ENCODE assay signal across 8 cellular contexts in genomic region chr1:24186993-24187790, GRCh38. TPM values are rescaled to one million over a fixed set of nuclear protein-coding genes. Genes with fewer than 3 reads are reported as not detected.
DNase-seq lines count a peak whose midpoint lies in the region; ATAC-seq and TF ChIP-seq lines count a peak whose summit lies in the region.

Gene IFNLR1, minus strand, starts transcription at chr1:24187289. Its CDS starts 41 bp downstream, at chr1:24187248.

- intact Hi-C loops in Caco-2 (cut with micrococcal nuclease; ENCODE audit: unreplicated experiment) = loop anchor here (2.0 kb wide), 1 partner anchor 36 kb away; no protein-coding TSS in a partner anchor

- H3K9me3 ChIP-seq in Caco-2 = no peaks in the 10 kb centered on the region
- no peaks in the 10 kb centered on the region for H3K9me3 ChIP-seq in hepatocyte (ENCODE audit: low read depth)
- H3K9me3 ChIP-seq in skeletal muscle satellite cell (replicated peaks; ENCODE audit: low read length) = no peaks in the 10 kb centered on the region

- H2AFZ ChIP-seq in hepatocyte = peak within 1 kb of the TSS; percentile 90

- no peaks in the 10 kb centered on the region for H3K9me3 Mint-ChIP-seq in Caco-2 (ENCODE audit: unreplicated experiment)
- peaks cover 8% of the 10 kb centered on the region for H3K9me3 Mint-ChIP-seq in activated naive CD8-positive, alpha-beta T cell treated with anti-CD3 and anti-CD28 coated beads for 36 hours

- no peak for TF ChIP-seq CTCF in Caco-2 (IDR thresholded peaks at IDR 0.05; ENCODE audit: insufficient read depth in 1 of 2, low read depth in 1 of 2, low read length in 1 of 2, severe bottlenecking in 1 of 2, unreplicated experiment in 1 of 2)
- TF ChIP-seq CTCF in hepatocyte (IDR thresholded peaks at IDR 0.05; ENCODE audit: poor library complexity) = no peak

- H3K79me2 ChIP-seq in hepatocyte = peaks cover 26% of the 10 kb centered on the region

- peak within 1 kb of the TSS; percentile 77 for H3K27ac Mint-ChIP-seq in Caco-2 (ENCODE audit: unreplicated experiment)
- peak within 1 kb of the TSS; percentile 82 for H3K27ac Mint-ChIP-seq in activated naive CD8-positive, alpha-beta T cell treated with anti-CD3 and anti-CD28 coated beads for 36 hours

- H3K9me2 ChIP-seq in hepatocyte (replicated peaks; ENCODE audit: insufficient read depth) = no peaks in the 10 kb centered on the region

- H3K4me2 ChIP-seq in hepatocyte (peak within 1 kb of the TSS; percentile 94), skeletal muscle satellite cell (ENCODE audit: low read length) (peak within 1 kb of the TSS; percentile 91)

- under 1% methylated on average over 45 of the region's 74 CpGs for WGBS in hepatocyte (ENCODE audit: low lambda C conversion rate, missing lambda C conversion rate)

- H3K27ac ChIP-seq in hepatocyte = peak within 1 kb of the TSS; percentile 94

- H3K4me3 Mint-ChIP-seq in Caco-2 (ENCODE audit: unreplicated experiment) = peak within 1 kb of the TSS; percentile 82
- H3K4me3 Mint-ChIP-seq in activated naive CD8-positive, alpha-beta T cell treated with anti-CD3 and anti-CD28 coated beads for 36 hours = peak within 1 kb of the TSS; percentile 85

- ATAC-seq in HG03039 (IDR thresholded peaks at IDR 0.05; ENCODE audit: unreplicated experiment) (peak; percentile 34), HG03175 (IDR thresholded peaks at IDR 0.05; ENCODE audit: unreplicated experiment) (no peak)

- POLR2A ChIA-PET in Caco-2 (lab: Charles Lee) = interaction anchor here (0.6 to 3.1 kb wide), 4 partner anchors 27 to 228 kb away, joined by 3 to 49 read pairs (median 4); no protein-coding TSS in a partner anchor

- no peaks in the 10 kb centered on the region for H3K36me3 ChIP-seq in Caco-2 (ENCODE audit: control insufficient read depth, insufficient read depth, low read length)
- H3K36me3 ChIP-seq in hepatocyte (replicated peaks; ENCODE audit: insufficient read depth, low read depth) = no peaks in the 10 kb centered on the region
- no peaks in the 10 kb centered on the region for H3K36me3 ChIP-seq in skeletal muscle satellite cell (ENCODE audit: insufficient read depth, low read length)

- H3K27me3 ChIP-seq in Caco-2 (replicated peaks; ENCODE audit: control insufficient read depth, insufficient read depth, low read length) (no peaks in the 10 kb centered on the region), hepatocyte (no peaks in the 10 kb centered on the region), skeletal muscle satellite cell (ENCODE audit: control insufficient read depth, insufficient read depth, low read length) (peaks cover 28% of the 10 kb centered on the region)

- H4K20me1 ChIP-seq in hepatocyte (ENCODE audit: insufficient read depth, poor library complexity, severe bottlenecking) = no peaks in the 10 kb centered on the region

- no peaks in the 10 kb centered on the region for H3K27me3 Mint-ChIP-seq in Caco-2 (ENCODE audit: insufficient read depth, unreplicated experiment)
- H3K27me3 Mint-ChIP-seq in activated naive CD8-positive, alpha-beta T cell treated with anti-CD3 and anti-CD28 coated beads for 36 hours = no peaks in the 10 kb centered on the region

- H3K4me3 ChIP-seq in Caco-2 (ENCODE audit: low read depth, low read length) (peak within 1 kb of the TSS; percentile 44), hepatocyte (peak within 1 kb of the TSS; percentile 73), skeletal muscle satellite cell (ENCODE audit: low read length) (peak within 1 kb of the TSS; percentile 68)

- peaks cover 7% of the 10 kb centered on the region for H3K4me1 Mint-ChIP-seq in Caco-2 (ENCODE audit: low read depth, unreplicated experiment)
- H3K4me1 Mint-ChIP-seq in activated naive CD8-positive, alpha-beta T cell treated with anti-CD3 and anti-CD28 coated beads for 36 hours = peaks cover 51% of the 10 kb centered on the region

- H3K36me3 Mint-ChIP-seq in Caco-2 (ENCODE audit: insufficient read depth, unreplicated experiment) = peaks cover 4% of the 10 kb centered on the region
- H3K36me3 Mint-ChIP-seq in activated naive CD8-positive, alpha-beta T cell treated with anti-CD3 and anti-CD28 coated beads for 36 hours = peaks cover 8% of the 10 kb centered on the region

- peak; percentile 82 for DNase-seq in Caco-2
- DNase-seq in RPMI7951 (ENCODE audit: low read depth) = peak; percentile 82
- peak; percentile 88 for DNase-seq in activated naive CD8-positive, alpha-beta T cell treated with anti-CD3 and anti-CD28 coated beads for 36 hours
- DNase-seq in hepatocyte (ENCODE audit: low spot score) = peak; percentile 89
- no peak for DNase-seq in dedifferentiated amniotic fluid mesenchymal stem cell (ENCODE audit: extremely low spot score)

- CTCF ChIA-PET in Caco-2 (lab: Charles Lee) = interaction anchor here (0.5 to 1.3 kb wide), 5 partner anchors 11 to 228 kb away, joined by 3 to 16 read pairs (median 4); partner anchors contain the start of gene NIPAL3

- no TSS peak for BruUV-seq in Caco-2 (replicated peaks; lab: Mats Ljungman, UMichigan)

- peaks cover 8% of the 10 kb centered on the region; the same call in 1 of the 2 replicates for H3K4me1 ChIP-seq in Caco-2
- H3K4me1 ChIP-seq in hepatocyte (ENCODE audit: insufficient read depth) = no peaks in the 10 kb centered on the region
- H3K4me1 ChIP-seq in skeletal muscle satellite cell (ENCODE audit: control insufficient read depth, insufficient read depth, low read length) = peaks cover 16% of the 10 kb centered on the region

- peak within 1 kb of the TSS; percentile 21 for H3K9ac ChIP-seq in skeletal muscle satellite cell (ENCODE audit: low read depth, low read length)

RNA-seq across cellular contexts. Expression of gene IFNLR1, which starts in this region (rescaled TPM):
- 5.4 and 6.1 TPM in 2 replicates for total RNA-seq in Caco-2 (2022)
- 11.7 and 12.8 TPM in 2 replicates for total RNA-seq in RPMI7951 (2014; rRNA removed; shearing (Covaris generic))
- 1 to 10 TPM; 6.3 to 7.3 TPM for total RNA-seq in activated naive CD8-positive, alpha-beta T cell treated with anti-CD3 and anti-CD28 coated beads for 36 hours
- 5.8 and 6.4 TPM in 2 replicates for total RNA-seq in hepatocyte
- polyA plus RNA-seq in hepatocyte = 3.6 and 7.5 TPM in 2 replicates
- not detected in 2 replicates for total RNA-seq in skeletal muscle satellite cell (2012; rRNA removed)
